ENCODE assay signal across 1 cellular context in the genomic region with DNA sequence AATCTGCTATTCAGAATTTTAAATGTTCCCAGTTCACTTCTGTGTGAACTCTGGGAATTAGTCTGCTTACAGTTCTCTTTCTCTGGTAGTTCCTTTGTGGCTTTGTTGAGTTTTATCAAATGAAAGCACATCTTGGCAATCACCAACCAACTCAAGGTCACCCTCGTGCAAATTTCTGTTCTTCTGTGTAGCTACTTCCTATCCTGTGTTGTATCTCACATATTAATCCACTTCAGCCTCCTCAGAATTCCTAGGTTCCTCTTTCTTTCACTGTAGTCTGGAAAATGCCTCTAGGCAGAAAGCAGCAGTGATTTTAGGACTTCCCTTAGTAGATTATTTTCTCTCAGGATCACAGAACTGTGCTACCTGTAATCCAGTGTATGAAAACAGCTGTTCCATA.
TF ChIP-seq lines count a peak whose summit lies in the region.

No MANE protein-coding gene starts in this region.

TF ChIP-seq in GM23338, 12 proteins besides CTCF, POLR2A, EP300 and RAD21 (continued from another document):
- TF ChIP-seq, protein P1, sequence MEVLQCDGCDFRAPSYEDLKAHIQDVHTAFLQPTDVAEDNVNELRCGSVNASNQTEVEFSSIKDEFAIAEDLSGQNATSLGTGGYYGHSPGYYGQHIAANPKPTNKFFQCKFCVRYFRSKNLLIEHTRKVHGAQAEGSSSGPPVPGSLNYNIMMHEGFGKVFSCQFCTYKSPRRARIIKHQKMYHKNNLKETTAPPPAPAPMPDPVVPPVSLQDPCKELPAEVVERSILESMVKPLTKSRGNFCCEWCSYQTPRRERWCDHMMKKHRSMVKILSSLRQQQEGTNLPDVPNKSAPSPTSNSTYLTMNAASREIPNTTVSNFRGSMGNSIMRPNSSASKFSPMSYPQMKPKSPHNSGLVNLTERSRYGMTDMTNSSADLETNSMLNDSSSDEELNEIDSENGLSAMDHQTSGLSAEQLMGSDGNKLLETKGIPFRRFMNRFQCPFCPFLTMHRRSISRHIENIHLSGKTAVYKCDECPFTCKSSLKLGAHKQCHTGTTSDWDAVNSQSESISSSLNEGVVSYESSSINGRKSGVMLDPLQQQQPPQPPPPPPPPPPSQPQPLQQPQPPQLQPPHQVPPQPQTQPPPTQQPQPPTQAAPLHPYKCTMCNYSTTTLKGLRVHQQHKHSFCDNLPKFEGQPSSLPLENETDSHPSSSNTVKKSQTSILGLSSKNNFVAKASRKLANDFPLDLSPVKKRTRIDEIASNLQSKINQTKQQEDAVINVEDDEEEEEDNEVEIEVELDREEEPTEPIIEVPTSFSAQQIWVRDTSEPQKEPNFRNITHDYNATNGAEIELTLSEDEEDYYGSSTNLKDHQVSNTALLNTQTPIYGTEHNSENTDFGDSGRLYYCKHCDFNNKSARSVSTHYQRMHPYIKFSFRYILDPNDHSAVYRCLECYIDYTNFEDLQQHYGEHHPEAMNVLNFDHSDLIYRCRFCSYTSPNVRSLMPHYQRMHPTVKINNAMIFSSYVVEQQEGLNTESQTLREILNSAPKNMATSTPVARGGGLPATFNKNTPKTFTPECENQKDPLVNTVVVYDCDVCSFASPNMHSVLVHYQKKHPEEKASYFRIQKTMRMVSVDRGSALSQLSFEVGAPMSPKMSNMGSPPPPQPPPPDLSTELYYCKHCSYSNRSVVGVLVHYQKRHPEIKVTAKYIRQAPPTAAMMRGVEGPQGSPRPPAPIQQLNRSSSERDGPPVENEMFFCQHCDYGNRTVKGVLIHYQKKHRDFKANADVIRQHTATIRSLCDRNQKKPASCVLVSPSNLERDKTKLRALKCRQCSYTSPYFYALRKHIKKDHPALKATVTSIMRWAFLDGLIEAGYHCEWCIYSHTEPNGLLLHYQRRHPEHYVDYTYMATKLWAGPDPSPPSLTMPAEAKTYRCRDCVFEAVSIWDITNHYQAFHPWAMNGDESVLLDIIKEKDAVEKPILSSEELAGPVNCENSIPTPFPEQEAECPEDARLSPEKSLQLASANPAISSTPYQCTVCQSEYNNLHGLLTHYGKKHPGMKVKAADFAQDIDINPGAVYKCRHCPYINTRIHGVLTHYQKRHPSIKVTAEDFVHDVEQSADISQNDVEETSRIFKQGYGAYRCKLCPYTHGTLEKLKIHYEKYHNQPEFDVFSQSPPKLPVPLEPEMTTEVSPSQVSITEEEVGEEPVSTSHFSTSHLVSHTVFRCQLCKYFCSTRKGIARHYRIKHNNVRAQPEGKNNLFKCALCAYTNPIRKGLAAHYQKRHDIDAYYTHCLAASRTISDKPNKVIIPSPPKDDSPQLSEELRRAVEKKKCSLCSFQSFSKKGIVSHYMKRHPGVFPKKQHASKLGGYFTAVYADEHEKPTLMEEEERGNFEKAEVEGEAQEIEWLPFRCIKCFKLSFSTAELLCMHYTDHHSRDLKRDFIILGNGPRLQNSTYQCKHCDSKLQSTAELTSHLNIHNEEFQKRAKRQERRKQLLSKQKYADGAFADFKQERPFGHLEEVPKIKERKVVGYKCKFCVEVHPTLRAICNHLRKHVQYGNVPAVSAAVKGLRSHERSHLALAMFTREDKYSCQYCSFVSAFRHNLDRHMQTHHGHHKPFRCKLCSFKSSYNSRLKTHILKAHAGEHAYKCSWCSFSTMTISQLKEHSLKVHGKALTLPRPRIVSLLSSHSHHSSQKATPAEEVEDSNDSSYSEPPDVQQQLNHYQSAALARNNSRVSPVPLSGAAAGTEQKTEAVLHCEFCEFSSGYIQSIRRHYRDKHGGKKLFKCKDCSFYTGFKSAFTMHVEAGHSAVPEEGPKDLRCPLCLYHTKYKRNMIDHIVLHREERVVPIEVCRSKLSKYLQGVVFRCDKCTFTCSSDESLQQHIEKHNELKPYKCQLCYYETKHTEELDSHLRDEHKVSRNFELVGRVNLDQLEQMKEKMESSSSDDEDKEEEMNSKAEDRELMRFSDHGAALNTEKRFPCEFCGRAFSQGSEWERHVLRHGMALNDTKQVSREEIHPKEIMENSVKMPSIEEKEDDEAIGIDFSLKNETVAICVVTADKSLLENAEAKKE (CRISPR knock-in tag; IDR thresholded peaks at IDR 0.05): no peak
